1 cellular context compared by ENCODE assay signal in the genomic region with DNA sequence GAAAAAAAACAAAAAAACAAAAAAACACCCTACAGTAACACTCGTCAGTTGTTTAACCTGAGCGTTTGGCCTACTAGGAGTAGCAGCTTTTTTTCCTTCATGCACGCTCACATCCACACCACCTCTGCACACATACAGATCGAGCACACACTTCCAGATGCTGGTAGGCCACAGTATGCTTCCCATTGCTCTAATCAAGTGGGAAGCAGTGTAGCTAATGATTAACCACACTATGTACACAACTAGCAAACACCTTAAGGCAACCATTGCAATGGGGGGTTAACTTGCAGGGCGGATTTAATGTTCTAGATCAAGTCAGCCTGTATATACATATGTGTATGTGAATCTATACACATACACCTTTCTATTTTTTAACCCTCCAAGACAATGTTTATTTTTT.
TF ChIP-seq lines count a peak whose summit lies in the region.

No MANE protein-coding gene starts in this region.

TF ChIP-seq in HepG2, 621 proteins besides CTCF, POLR2A, EP300 and RAD21 (continued from another document and continues in another):
- TF ChIP-seq, protein P1, sequence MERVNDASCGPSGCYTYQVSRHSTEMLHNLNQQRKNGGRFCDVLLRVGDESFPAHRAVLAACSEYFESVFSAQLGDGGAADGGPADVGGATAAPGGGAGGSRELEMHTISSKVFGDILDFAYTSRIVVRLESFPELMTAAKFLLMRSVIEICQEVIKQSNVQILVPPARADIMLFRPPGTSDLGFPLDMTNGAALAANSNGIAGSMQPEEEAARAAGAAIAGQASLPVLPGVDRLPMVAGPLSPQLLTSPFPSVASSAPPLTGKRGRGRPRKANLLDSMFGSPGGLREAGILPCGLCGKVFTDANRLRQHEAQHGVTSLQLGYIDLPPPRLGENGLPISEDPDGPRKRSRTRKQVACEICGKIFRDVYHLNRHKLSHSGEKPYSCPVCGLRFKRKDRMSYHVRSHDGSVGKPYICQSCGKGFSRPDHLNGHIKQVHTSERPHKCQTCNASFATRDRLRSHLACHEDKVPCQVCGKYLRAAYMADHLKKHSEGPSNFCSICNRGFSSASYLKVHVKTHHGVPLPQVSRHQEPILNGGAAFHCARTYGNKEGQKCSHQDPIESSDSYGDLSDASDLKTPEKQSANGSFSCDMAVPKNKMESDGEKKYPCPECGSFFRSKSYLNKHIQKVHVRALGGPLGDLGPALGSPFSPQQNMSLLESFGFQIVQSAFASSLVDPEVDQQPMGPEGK (CRISPR knock-in tag; IDR thresholded peaks at IDR 0.05): no peak; the same call in 1 of the 2 replicates
- no peak for TF ChIP-seq ZFP82 (CRISPR knock-in tag; IDR thresholded peaks at IDR 0.05; ENCODE audit: borderline replicate concordance)
- no peak for TF ChIP-seq ZNF772 (CRISPR knock-in tag; IDR thresholded peaks at IDR 0.05)
- TF ChIP-seq KDM1A (CRISPR knock-in tag; IDR thresholded peaks at IDR 0.05): no peak
- TF ChIP-seq ZNF614 (CRISPR knock-in tag; IDR thresholded peaks at IDR 0.05; ENCODE audit: borderline replicate concordance): no peak
- no peak for TF ChIP-seq IRX3 (CRISPR knock-in tag; IDR thresholded peaks at IDR 0.05; ENCODE audit: borderline replicate concordance, low read depth)
- TF ChIP-seq ZNF556 (CRISPR knock-in tag; IDR thresholded peaks at IDR 0.05; ENCODE audit: borderline replicate concordance): no peak
- no peak for TF ChIP-seq TAF15 (IDR thresholded peaks at IDR 0.05; ENCODE audit: low read depth, low read length, poor library complexity, severe bottlenecking)
- TF ChIP-seq, protein P2, sequence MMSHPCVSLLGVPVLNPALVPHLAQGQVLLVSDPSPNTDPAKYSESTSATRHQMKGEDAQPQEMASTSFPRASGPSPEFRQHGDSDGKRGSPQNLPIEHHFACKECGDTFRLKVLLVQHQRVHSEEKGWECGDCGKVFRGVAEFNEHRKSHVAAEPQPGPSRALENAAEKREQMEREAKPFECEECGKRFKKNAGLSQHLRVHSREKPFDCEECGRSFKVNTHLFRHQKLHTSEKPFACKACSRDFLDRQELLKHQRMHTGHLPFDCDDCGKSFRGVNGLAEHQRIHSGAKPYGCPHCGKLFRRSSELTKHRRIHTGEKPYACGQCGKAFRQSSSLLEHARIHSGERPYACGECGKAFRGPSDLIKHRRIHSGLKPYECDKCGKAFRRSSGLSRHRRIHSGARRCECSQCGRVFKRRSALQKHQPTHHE (CRISPR knock-in tag; IDR thresholded peaks at IDR 0.05; ENCODE audit: borderline replicate concordance): no peak
- TF ChIP-seq ZNF317 (CRISPR knock-in tag; IDR thresholded peaks at IDR 0.05): no peak
- TF ChIP-seq, protein P3, sequence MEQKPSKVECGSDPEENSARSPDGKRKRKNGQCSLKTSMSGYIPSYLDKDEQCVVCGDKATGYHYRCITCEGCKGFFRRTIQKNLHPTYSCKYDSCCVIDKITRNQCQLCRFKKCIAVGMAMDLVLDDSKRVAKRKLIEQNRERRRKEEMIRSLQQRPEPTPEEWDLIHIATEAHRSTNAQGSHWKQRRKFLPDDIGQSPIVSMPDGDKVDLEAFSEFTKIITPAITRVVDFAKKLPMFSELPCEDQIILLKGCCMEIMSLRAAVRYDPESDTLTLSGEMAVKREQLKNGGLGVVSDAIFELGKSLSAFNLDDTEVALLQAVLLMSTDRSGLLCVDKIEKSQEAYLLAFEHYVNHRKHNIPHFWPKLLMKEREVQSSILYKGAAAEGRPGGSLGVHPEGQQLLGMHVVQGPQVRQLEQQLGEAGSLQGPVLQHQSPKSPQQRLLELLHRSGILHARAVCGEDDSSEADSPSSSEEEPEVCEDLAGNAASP (CRISPR knock-in tag; IDR thresholded peaks at IDR 0.05; ENCODE audit: borderline replicate concordance): no peak
- no peak for TF ChIP-seq GPN1 (CRISPR knock-in tag; IDR thresholded peaks at IDR 0.05; ENCODE audit: borderline replicate concordance)
- no peak for TF ChIP-seq ZNF333 (CRISPR knock-in tag; IDR thresholded peaks at IDR 0.05; ENCODE audit: borderline replicate concordance)
- no peak for TF ChIP-seq ZNF230 (CRISPR knock-in tag; IDR thresholded peaks at IDR 0.05)
- no peak for TF ChIP-seq REPIN1 (CRISPR knock-in tag; IDR thresholded peaks at IDR 0.05; ENCODE audit: borderline replicate concordance, low read depth)
- TF ChIP-seq ZNF83 (CRISPR knock-in tag; IDR thresholded peaks at IDR 0.05; ENCODE audit: borderline replicate concordance): no peak
- TF ChIP-seq SETDB1 (CRISPR knock-in tag; IDR thresholded peaks at IDR 0.05; ENCODE audit: borderline replicate concordance): no peak
- TF ChIP-seq ZNF569 (CRISPR knock-in tag; IDR thresholded peaks at IDR 0.05; ENCODE audit: borderline replicate concordance): no peak
- no peak for TF ChIP-seq RBAK (CRISPR knock-in tag; IDR thresholded peaks at IDR 0.05)
- no peak for TF ChIP-seq ZNF775 (CRISPR knock-in tag; IDR thresholded peaks at IDR 0.05; ENCODE audit: borderline replicate concordance)
- no peak for TF ChIP-seq ZNF768 (CRISPR knock-in tag; IDR thresholded peaks at IDR 0.05)
- TF ChIP-seq ASH2L (IDR thresholded peaks at IDR 0.05; ENCODE audit: insufficient read length, low read depth, low read length): no peak
- TF ChIP-seq, protein P4, sequence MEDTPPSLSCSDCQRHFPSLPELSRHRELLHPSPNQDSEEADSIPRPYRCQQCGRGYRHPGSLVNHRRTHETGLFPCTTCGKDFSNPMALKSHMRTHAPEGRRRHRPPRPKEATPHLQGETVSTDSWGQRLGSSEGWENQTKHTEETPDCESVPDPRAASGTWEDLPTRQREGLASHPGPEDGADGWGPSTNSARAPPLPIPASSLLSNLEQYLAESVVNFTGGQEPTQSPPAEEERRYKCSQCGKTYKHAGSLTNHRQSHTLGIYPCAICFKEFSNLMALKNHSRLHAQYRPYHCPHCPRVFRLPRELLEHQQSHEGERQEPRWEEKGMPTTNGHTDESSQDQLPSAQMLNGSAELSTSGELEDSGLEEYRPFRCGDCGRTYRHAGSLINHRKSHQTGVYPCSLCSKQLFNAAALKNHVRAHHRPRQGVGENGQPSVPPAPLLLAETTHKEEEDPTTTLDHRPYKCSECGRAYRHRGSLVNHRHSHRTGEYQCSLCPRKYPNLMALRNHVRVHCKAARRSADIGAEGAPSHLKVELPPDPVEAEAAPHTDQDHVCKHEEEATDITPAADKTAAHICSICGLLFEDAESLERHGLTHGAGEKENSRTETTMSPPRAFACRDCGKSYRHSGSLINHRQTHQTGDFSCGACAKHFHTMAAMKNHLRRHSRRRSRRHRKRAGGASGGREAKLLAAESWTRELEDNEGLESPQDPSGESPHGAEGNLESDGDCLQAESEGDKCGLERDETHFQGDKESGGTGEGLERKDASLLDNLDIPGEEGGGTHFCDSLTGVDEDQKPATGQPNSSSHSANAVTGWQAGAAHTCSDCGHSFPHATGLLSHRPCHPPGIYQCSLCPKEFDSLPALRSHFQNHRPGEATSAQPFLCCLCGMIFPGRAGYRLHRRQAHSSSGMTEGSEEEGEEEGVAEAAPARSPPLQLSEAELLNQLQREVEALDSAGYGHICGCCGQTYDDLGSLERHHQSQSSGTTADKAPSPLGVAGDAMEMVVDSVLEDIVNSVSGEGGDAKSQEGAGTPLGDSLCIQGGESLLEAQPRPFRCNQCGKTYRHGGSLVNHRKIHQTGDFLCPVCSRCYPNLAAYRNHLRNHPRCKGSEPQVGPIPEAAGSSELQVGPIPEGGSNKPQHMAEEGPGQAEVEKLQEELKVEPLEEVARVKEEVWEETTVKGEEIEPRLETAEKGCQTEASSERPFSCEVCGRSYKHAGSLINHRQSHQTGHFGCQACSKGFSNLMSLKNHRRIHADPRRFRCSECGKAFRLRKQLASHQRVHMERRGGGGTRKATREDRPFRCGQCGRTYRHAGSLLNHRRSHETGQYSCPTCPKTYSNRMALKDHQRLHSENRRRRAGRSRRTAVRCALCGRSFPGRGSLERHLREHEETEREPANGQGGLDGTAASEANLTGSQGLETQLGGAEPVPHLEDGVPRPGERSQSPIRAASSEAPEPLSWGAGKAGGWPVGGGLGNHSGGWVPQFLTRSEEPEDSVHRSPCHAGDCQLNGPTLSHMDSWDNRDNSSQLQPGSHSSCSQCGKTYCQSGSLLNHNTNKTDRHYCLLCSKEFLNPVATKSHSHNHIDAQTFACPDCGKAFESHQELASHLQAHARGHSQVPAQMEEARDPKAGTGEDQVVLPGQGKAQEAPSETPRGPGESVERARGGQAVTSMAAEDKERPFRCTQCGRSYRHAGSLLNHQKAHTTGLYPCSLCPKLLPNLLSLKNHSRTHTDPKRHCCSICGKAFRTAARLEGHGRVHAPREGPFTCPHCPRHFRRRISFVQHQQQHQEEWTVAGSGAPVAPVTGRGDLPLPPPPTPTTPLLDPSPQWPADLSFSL (CRISPR knock-in tag; IDR thresholded peaks at IDR 0.05): no peak
- TF ChIP-seq FOXA1 (IDR thresholded peaks at IDR 0.05): no peak
- peak; percentile 94 for TF ChIP-seq FOXA1 (CRISPR knock-in tag; IDR thresholded peaks at IDR 0.05)
- peak; percentile 63 for TF ChIP-seq POGZ (CRISPR knock-in tag; IDR thresholded peaks at IDR 0.05)
- TF ChIP-seq ZNF256 (CRISPR knock-in tag; conservative IDR thresholded peaks at IDR 0.05): no peak
- no peak for TF ChIP-seq ZFAT (CRISPR knock-in tag; conservative IDR thresholded peaks at IDR 0.05)
- no peak for TF ChIP-seq ARNT2 (CRISPR knock-in tag; IDR thresholded peaks at IDR 0.05; ENCODE audit: low read depth)
- peak; percentile 24; the same call in 1 of the 2 replicates for TF ChIP-seq ZFY (CRISPR knock-in tag; IDR thresholded peaks at IDR 0.05)
- no peak for TF ChIP-seq TGIF2 (CRISPR knock-in tag; IDR thresholded peaks at IDR 0.05)
- no peak for TF ChIP-seq ZBTB1 (CRISPR knock-in tag; IDR thresholded peaks at IDR 0.05; ENCODE audit: borderline replicate concordance)
- TF ChIP-seq ZNF446 (CRISPR knock-in tag; IDR thresholded peaks at IDR 0.05): no peak
- TF ChIP-seq, protein P5, sequence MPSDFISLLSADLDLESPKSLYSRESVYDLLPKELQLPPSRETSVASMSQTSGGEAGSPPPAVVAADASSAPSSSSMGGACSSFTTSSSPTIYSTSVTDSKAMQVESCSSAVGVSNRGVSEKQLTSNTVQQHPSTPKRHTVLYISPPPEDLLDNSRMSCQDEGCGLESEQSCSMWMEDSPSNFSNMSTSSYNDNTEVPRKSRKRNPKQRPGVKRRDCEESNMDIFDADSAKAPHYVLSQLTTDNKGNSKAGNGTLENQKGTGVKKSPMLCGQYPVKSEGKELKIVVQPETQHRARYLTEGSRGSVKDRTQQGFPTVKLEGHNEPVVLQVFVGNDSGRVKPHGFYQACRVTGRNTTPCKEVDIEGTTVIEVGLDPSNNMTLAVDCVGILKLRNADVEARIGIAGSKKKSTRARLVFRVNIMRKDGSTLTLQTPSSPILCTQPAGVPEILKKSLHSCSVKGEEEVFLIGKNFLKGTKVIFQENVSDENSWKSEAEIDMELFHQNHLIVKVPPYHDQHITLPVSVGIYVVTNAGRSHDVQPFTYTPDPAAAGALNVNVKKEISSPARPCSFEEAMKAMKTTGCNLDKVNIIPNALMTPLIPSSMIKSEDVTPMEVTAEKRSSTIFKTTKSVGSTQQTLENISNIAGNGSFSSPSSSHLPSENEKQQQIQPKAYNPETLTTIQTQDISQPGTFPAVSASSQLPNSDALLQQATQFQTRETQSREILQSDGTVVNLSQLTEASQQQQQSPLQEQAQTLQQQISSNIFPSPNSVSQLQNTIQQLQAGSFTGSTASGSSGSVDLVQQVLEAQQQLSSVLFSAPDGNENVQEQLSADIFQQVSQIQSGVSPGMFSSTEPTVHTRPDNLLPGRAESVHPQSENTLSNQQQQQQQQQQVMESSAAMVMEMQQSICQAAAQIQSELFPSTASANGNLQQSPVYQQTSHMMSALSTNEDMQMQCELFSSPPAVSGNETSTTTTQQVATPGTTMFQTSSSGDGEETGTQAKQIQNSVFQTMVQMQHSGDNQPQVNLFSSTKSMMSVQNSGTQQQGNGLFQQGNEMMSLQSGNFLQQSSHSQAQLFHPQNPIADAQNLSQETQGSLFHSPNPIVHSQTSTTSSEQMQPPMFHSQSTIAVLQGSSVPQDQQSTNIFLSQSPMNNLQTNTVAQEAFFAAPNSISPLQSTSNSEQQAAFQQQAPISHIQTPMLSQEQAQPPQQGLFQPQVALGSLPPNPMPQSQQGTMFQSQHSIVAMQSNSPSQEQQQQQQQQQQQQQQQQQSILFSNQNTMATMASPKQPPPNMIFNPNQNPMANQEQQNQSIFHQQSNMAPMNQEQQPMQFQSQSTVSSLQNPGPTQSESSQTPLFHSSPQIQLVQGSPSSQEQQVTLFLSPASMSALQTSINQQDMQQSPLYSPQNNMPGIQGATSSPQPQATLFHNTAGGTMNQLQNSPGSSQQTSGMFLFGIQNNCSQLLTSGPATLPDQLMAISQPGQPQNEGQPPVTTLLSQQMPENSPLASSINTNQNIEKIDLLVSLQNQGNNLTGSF (CRISPR knock-in tag; IDR thresholded peaks at IDR 0.05): no peak
- no peak for TF ChIP-seq ZNF816 (CRISPR knock-in tag; IDR thresholded peaks at IDR 0.05; ENCODE audit: borderline replicate concordance)
- TF ChIP-seq ZNF432 (CRISPR knock-in tag; IDR thresholded peaks at IDR 0.05; ENCODE audit: borderline replicate concordance): no peak
- no peak for TF ChIP-seq NONO (IDR thresholded peaks at IDR 0.05)
- TF ChIP-seq NONO (CRISPR knock-in tag; conservative IDR thresholded peaks at IDR 0.05): no peak
- TF ChIP-seq, protein P6, sequence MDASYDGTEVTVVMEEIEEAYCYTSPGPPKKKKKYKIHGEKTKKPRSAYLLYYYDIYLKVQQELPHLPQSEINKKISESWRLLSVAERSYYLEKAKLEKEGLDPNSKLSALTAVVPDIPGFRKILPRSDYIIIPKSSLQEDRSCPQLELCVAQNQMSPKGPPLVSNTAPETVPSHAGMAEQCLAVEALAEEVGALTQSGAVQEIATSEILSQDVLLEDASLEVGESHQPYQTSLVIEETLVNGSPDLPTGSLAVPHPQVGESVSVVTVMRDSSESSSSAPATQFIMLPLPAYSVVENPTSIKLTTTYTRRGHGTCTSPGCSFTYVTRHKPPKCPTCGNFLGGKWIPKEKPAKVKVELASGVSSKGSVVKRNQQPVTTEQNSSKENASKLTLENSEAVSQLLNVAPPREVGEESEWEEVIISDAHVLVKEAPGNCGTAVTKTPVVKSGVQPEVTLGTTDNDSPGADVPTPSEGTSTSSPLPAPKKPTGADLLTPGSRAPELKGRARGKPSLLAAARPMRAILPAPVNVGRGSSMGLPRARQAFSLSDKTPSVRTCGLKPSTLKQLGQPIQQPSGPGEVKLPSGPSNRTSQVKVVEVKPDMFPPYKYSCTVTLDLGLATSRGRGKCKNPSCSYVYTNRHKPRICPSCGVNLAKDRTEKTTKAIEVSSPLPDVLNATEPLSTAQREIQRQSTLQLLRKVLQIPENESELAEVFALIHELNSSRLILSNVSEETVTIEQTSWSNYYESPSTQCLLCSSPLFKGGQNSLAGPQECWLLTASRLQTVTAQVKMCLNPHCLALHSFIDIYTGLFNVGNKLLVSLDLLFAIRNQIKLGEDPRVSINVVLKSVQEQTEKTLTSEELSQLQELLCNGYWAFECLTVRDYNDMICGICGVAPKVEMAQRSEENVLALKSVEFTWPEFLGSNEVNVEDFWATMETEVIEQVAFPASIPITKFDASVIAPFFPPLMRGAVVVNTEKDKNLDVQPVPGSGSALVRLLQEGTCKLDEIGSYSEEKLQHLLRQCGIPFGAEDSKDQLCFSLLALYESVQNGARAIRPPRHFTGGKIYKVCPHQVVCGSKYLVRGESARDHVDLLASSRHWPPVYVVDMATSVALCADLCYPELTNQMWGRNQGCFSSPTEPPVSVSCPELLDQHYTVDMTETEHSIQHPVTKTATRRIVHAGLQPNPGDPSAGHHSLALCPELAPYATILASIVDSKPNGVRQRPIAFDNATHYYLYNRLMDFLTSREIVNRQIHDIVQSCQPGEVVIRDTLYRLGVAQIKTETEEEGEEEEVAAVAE (CRISPR knock-in tag; IDR thresholded peaks at IDR 0.05; ENCODE audit: borderline replicate concordance): no peak
